ENCODE assay signal across 13 cellular contexts in genomic region chr14:64718762-64719161, GRCh38. TPM values are rescaled to one million over a fixed set of nuclear protein-coding genes. Genes with fewer than 3 reads are reported as not detected.
DNase-seq lines count a peak whose midpoint lies in the region; ATAC-seq and TF ChIP-seq lines count a peak whose summit lies in the region.
"Had no signal": no experiment of that assay in that cellular context is flagged by ENCODE, and none has a peak within 500 bp of the region (broad histone marks: within the 10 kb centered on the region; RNA-seq: fewer than 3 reads in every experiment).

No MANE protein-coding gene starts in this region.

- peaks cover 47% of the 10 kb centered on the region for H3K36me3 Mint-ChIP-seq in T-helper 1 cell treated with Interleukin-12 subunit alpha and Interleukin-12 subunit beta and Interleukin-4 antibody, amounts not matched to agents 30 μg/mL and 1 μg/mL, for 36 hours (ENCODE audit: low read depth)
- peaks cover 28% of the 10 kb centered on the region for H3K36me3 Mint-ChIP-seq in nephron (ENCODE audit: low read depth)

- no peaks in the 10 kb centered on the region for H3K36me3 ChIP-seq in effector memory CD4-positive, alpha-beta T cell (ENCODE audit: control insufficient read depth, insufficient read depth, low read length)
- H3K36me3 ChIP-seq in transverse colon = no peaks in the 10 kb centered on the region

- POLR2A ChIA-PET in GM10248 (lab: Yijun Ruan, JAX) = no interaction called here

- intact Hi-C loops in transverse colon (cut with DNase I; ENCODE audit: low total_unique reads) = no loop called here

- H3K4me1 Mint-ChIP-seq in T-helper 1 cell treated with Interleukin-12 subunit alpha and Interleukin-12 subunit beta and Interleukin-4 antibody, amounts not matched to agents 30 μg/mL and 1 μg/mL, for 36 hours (ENCODE audit: low read depth) = peaks cover 83% of the 10 kb centered on the region
- peaks cover 73% of the 10 kb centered on the region for H3K4me1 Mint-ChIP-seq in nephron
- H3K4me1 Mint-ChIP-seq: IgD-negative memory B cell, memory B cell had no signal

- H3K27ac Mint-ChIP-seq in T-helper 1 cell treated with Interleukin-12 subunit alpha and Interleukin-12 subunit beta and Interleukin-4 antibody, amounts not matched to agents 30 μg/mL and 1 μg/mL, for 36 hours = peak overlapping the region; percentile 23
- H3K27ac Mint-ChIP-seq in nephron = peak overlapping the region; percentile 55 to 96 (median 68)
- H3K27ac Mint-ChIP-seq: memory B cell; stimulated activated naive CD8-positive, alpha-beta T cell treated with anti-CD3 and anti-CD28 coated beads, Interleukin-15, Interleukin-2, amounts not matched to agents 100 ng/mL and 50 ng/mL, for 24 hours had no signal

- CTCF ChIA-PET in GM10248 (lab: Yijun Ruan, JAX) = no interaction called here

- DNase-seq in T-helper 1 cell = no peak
- no peak for DNase-seq in effector memory CD4-positive, alpha-beta T cell
- DNase-seq in transverse colon = no peak
- no peak for DNase-seq in GM10248 (ENCODE audit: extremely low spot score)
- no peak for DNase-seq in NCI-H524 (lab: John Stamatoyannopoulos, UW)
- DNase-seq: stimulated activated CD4-positive, alpha-beta T cell treated with anti-CD3 and anti-CD28 coated beads, Interleukin-4, amount 100 ng/mL, for 24 hours had no signal

- peaks cover 92% of the 10 kb centered on the region for H3K4me1 ChIP-seq in effector memory CD4-positive, alpha-beta T cell (ENCODE audit: control insufficient read depth, insufficient read depth, low read length, poor library complexity, severe bottlenecking)
- H3K4me1 ChIP-seq in transverse colon = peaks cover 67 to 95% (median 87%) of the 10 kb centered on the region in 4 donors

- no peak overlapping the region for H3K4me3 Mint-ChIP-seq in T-helper 1 cell treated with Interleukin-12 subunit alpha and Interleukin-12 subunit beta and Interleukin-4 antibody, amounts not matched to agents 30 μg/mL and 1 μg/mL, for 36 hours
- H3K4me3 Mint-ChIP-seq in nephron = peak overlapping the region in 1 of 3 experiments; percentile 10
- H3K4me3 Mint-ChIP-seq: IgD-negative memory B cell; memory B cell; stimulated activated naive CD8-positive, alpha-beta T cell treated with anti-CD3 and anti-CD28 coated beads, Interleukin-15, Interleukin-2, amounts not matched to agents 100 ng/mL and 50 ng/mL, for 24 hours had no signal

- in situ Hi-C loops in transverse colon (cut with MboI; ENCODE audit: low pct_ligation_motif_present in 1 of 4, low pct_unique_long_range_greater_than_20kb in 1 of 4, low sequenced_read_pairs in 3 of 4) = no loop called here

- no peaks in the 10 kb centered on the region for H3K27me3 ChIP-seq in effector memory CD4-positive, alpha-beta T cell (replicated peaks; ENCODE audit: control insufficient read depth, insufficient read depth, low read length, poor library complexity, severe bottlenecking)
- no peaks in the 10 kb centered on the region for H3K27me3 ChIP-seq in transverse colon
- H3K27me3 ChIP-seq: heart left ventricle had no signal

- 79 to 93% methylated on average over 3 to 7 of the region's 7 CpGs for WGBS in transverse colon (ENCODE audit: low coverage in 1 of 2), 2 donors

- no peaks in the 10 kb centered on the region for H3K9me3 ChIP-seq in effector memory CD4-positive, alpha-beta T cell (ENCODE audit: control insufficient read depth, low read length)
- peaks cover 0 to under 1% of the 10 kb centered on the region in 2 donors for H3K9me3 ChIP-seq in transverse colon

- ATAC-seq in HG03196 (IDR thresholded peaks at IDR 0.05; ENCODE audit: unreplicated experiment) = no peak
- ATAC-seq: heart left ventricle had no signal

- peaks cover 10% of the 10 kb centered on the region for H3K9me3 Mint-ChIP-seq in T-helper 1 cell treated with Interleukin-12 subunit alpha and Interleukin-12 subunit beta and Interleukin-4 antibody, amounts not matched to agents 30 μg/mL and 1 μg/mL, for 36 hours
- H3K9me3 Mint-ChIP-seq in nephron = peaks cover 8% of the 10 kb centered on the region

- no peak for TF ChIP-seq CTCF in nephron (IDR thresholded peaks at IDR 0.05; ENCODE audit: unreplicated experiment in 3 of 3)
- no peak for TF ChIP-seq CTCF in transverse colon (IDR thresholded peaks at IDR 0.05)
- TF ChIP-seq CTCF in GM10248 (IDR thresholded peaks at IDR 0.05; ENCODE audit: control extremely low read depth, extremely low read depth, low read depth, missing control alignments) = no peak

- TF ChIP-seq EP300 in transverse colon (IDR thresholded peaks at IDR 0.05; ENCODE audit: low read depth) = peak; percentile 8

- TF ChIP-seq POLR2A in transverse colon (IDR thresholded peaks at IDR 0.05) = no peak

- no peak overlapping the region for H3K4me3 ChIP-seq in effector memory CD4-positive, alpha-beta T cell (ENCODE audit: insufficient read depth, low read depth, low read length, poor library complexity, severe bottlenecking)
- H3K4me3 ChIP-seq in transverse colon = no peak overlapping the region
- H3K4me3 ChIP-seq: heart left ventricle had no signal

- peaks cover 9% of the 10 kb centered on the region for H3K27me3 Mint-ChIP-seq in T-helper 1 cell treated with Interleukin-12 subunit alpha and Interleukin-12 subunit beta and Interleukin-4 antibody, amounts not matched to agents 30 μg/mL and 1 μg/mL, for 36 hours (ENCODE audit: low read depth)
- H3K27me3 Mint-ChIP-seq in nephron (ENCODE audit: low read depth) = peaks cover 5% of the 10 kb centered on the region
- H3K27me3 Mint-ChIP-seq: stimulated activated naive CD8-positive, alpha-beta T cell treated with anti-CD3 and anti-CD28 coated beads, Interleukin-15, Interleukin-2, amounts not matched to agents 100 ng/mL and 50 ng/mL, for 24 hours had no signal

- peak overlapping the region; percentile 7 for H3K27ac ChIP-seq in effector memory CD4-positive, alpha-beta T cell (ENCODE audit: insufficient read depth, low read length, poor library complexity, severe bottlenecking)
- peak overlapping the region; percentile 86 to 91 (median 88) for H3K27ac ChIP-seq in transverse colon

RNA-seq across cellular contexts. Expression of gene PLEKHG3, which starts 14.5 kb away (rescaled TPM):
- 100 to 1,000 TPM in 2 of 4 donors, 10 to 100 TPM in 2; 58.1 to 273 (median 94.7) TPM for total RNA-seq in transverse colon
